In the genomic region with DNA sequence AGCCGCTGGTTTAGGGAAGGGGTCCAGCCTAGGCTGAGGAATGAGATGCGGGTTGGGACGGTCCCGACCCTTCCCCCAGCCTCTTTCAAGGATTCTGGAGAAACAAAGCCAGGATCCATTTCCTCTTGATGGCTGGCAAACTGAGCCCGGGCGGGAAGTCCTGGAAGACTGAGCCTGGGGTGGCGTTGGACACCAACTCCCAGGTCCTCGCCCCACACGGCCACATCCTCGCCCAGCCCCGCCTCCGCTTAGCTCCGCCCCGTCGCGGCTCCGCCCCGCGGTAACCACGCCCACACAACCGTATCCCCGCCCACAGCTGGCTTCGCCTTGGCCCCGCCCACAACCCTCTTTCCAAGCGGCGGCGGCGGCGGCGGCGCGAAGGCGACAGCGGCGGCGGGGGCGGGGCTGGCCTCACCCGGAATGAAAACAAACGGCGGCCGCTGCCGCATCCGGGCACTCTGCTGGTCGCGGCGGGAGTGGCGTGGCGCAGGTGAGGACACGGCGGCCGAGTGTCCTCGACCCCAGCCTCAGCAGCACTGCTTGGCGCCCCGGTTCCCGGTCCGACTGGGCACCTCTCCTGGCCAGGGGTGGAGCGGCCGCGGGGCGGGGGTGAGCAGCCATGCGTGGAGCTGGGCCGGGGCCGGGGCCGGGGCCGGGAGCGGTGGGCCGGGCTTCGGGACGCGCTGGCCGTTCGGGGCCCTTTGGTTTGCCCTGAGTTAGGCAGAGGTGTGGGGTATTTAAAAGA, we compare ENCODE assay signal across 8 cellular contexts. TPM values are rescaled to one million over a fixed set of nuclear protein-coding genes. Genes with fewer than 3 reads are reported as not detected.
DNase-seq lines count a peak whose midpoint lies in the region; ATAC-seq and TF ChIP-seq lines count a peak whose summit lies in the region.

A gene with protein sequence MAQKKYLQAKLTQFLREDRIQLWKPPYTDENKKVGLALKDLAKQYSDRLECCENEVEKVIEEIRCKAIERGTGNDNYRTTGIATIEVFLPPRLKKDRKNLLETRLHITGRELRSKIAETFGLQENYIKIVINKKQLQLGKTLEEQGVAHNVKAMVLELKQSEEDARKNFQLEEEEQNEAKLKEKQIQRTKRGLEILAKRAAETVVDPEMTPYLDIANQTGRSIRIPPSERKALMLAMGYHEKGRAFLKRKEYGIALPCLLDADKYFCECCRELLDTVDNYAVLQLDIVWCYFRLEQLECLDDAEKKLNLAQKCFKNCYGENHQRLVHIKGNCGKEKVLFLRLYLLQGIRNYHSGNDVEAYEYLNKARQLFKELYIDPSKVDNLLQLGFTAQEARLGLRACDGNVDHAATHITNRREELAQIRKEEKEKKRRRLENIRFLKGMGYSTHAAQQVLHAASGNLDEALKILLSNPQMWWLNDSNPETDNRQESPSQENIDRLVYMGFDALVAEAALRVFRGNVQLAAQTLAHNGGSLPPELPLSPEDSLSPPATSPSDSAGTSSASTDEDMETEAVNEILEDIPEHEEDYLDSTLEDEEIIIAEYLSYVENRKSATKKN (plus strand): TSS at position 456 of the 745 bp plus-strand sequence. CDS start 3,538 bp downstream, outside the sequence.

- no peaks in the 10 kb centered on the region for H3K27me3 Mint-ChIP-seq in natural killer cell treated with Interleukin-12 subunit alpha and Interleukin-12 subunit beta and Interleukin-15 and Interleukin-18, amount 100 ng/mL, for 72 hours

- peak within 1 kb of the TSS; percentile 85 for H3K4me3 Mint-ChIP-seq in natural killer cell treated with Interleukin-12 subunit alpha and Interleukin-12 subunit beta and Interleukin-15 and Interleukin-18, amount 100 ng/mL, for 72 hours

- peak within 1 kb of the TSS; percentile 61; the same call in 1 of the 2 replicates for H2AFZ ChIP-seq in Karpas-422 (ENCODE audit: low read length)

- H3K9me3 Mint-ChIP-seq in natural killer cell treated with Interleukin-12 subunit alpha and Interleukin-12 subunit beta and Interleukin-15 and Interleukin-18, amount 100 ng/mL, for 72 hours = peaks cover 3% of the 10 kb centered on the region

- H3K9me2 ChIP-seq in Karpas-422 (replicated peaks; ENCODE audit: insufficient read depth, low read length) = no peaks in the 10 kb centered on the region

- peak; percentile 49 for ATAC-seq in GM21717 (IDR thresholded peaks at IDR 0.05; ENCODE audit: unreplicated experiment)
- ATAC-seq in RWPE2 (ENCODE audit: low read depth) = peak; percentile 86
- ATAC-seq in natural killer cell treated with Interleukin-12 subunit alpha and Interleukin-12 subunit beta and Interleukin-15 and Interleukin-18, amount 100 ng/mL, for 72 hours = peak; percentile 95 to 96

- H3K79me2 ChIP-seq in Karpas-422 (ENCODE audit: low read length) = peaks cover 25% of the 10 kb centered on the region

- H3K27ac ChIP-seq in Karpas-422 (ENCODE audit: low read length) = peak within 1 kb of the TSS; percentile 46
- H3K27ac ChIP-seq in RWPE2 (ENCODE audit: poor library complexity, severe bottlenecking) = peak within 1 kb of the TSS; percentile 1

- peak within 1 kb of the TSS; percentile 81 for H3K4me3 ChIP-seq in Karpas-422 (ENCODE audit: low read length)
- H3K4me3 ChIP-seq in RWPE2 (ENCODE audit: severe bottlenecking) = peak within 1 kb of the TSS; percentile 70
- peak within 1 kb of the TSS; percentile 72 for H3K4me3 ChIP-seq in fibroblast of pulmonary artery (replicated peaks; ENCODE audit: low read depth, low read length)

- DNase-seq in DMS153 (lab: John Stamatoyannopoulos, UW) (peak; percentile 62), Karpas-422 (peak; percentile 95), RWPE2 (ENCODE audit: low spot score) (peak; percentile 86), fibroblast of pulmonary artery (ENCODE audit: low read depth) (peak; percentile 85)
- DNase-seq in activated effector memory CD4-positive, alpha-beta T cell treated with anti-CD3 and anti-CD28 coated beads, Interleukin-2, amount 50 U/mL, for 16 hours = peak; percentile 98
- peak; percentile 95 for DNase-seq in natural killer cell treated with Interleukin-12 subunit alpha and Interleukin-12 subunit beta and Interleukin-15 and Interleukin-18, amount 100 ng/mL, for 72 hours (ENCODE audit: low spot score)
- DNase-seq in stimulated activated naive CD4-positive, alpha-beta T cell treated with Interleukin-2 at 50 U/mL for 16 hours (lab: John Stamatoyannopoulos, UW) = peak; percentile 86

- TF ChIP-seq CTCF in RWPE2 (IDR thresholded peaks at IDR 0.05; ENCODE audit: poor library complexity, severe bottlenecking) (no peak), fibroblast of pulmonary artery (IDR thresholded peaks at IDR 0.05; ENCODE audit: low read length, missing control alignments) (no peak)

- H3K36me3 ChIP-seq in Karpas-422 (ENCODE audit: insufficient read depth, low read length) (peaks cover 18% of the 10 kb centered on the region; the same call in 1 of the 2 replicates), RWPE2 (ENCODE audit: low read depth) (peaks cover 23% of the 10 kb centered on the region)

- H3K4me2 ChIP-seq in Karpas-422 (ENCODE audit: low read depth, low read length, poor library complexity, severe bottlenecking) = peak within 1 kb of the TSS; percentile 94

- H3K36me3 Mint-ChIP-seq in natural killer cell treated with Interleukin-12 subunit alpha and Interleukin-12 subunit beta and Interleukin-15 and Interleukin-18, amount 100 ng/mL, for 72 hours = peaks cover 9% of the 10 kb centered on the region

- peak within 1 kb of the TSS; percentile 85 for H3K9ac ChIP-seq in Karpas-422 (ENCODE audit: low read length)

- H3K9me3 ChIP-seq in Karpas-422 (ENCODE audit: low read length) (no peaks in the 10 kb centered on the region), RWPE2 (ENCODE audit: severe bottlenecking) (no peaks in the 10 kb centered on the region)

- H3K27me3 ChIP-seq in Karpas-422 (ENCODE audit: low read length) (no peaks in the 10 kb centered on the region), RWPE2 (ENCODE audit: insufficient read depth, poor library complexity, severe bottlenecking) (no peaks in the 10 kb centered on the region)

- H3K4me1 ChIP-seq in Karpas-422 (ENCODE audit: low read length) (peaks cover 24% of the 10 kb centered on the region), RWPE2 (ENCODE audit: insufficient read depth, poor library complexity, severe bottlenecking) (no peaks in the 10 kb centered on the region)

- H3K27ac Mint-ChIP-seq in natural killer cell treated with Interleukin-12 subunit alpha and Interleukin-12 subunit beta and Interleukin-15 and Interleukin-18, amount 100 ng/mL, for 72 hours = peak within 1 kb of the TSS; percentile 59 to 97

- H3K4me1 Mint-ChIP-seq in natural killer cell treated with Interleukin-12 subunit alpha and Interleukin-12 subunit beta and Interleukin-15 and Interleukin-18, amount 100 ng/mL, for 72 hours (ENCODE audit: low read depth in 2 of 2) = peaks cover 21 to 37% of the 10 kb centered on the region in 2 donors

- no peaks in the 10 kb centered on the region for H4K20me1 ChIP-seq in Karpas-422 (ENCODE audit: insufficient read depth, low read depth, low read length)

RNA-seq across cellular contexts. Expression of the gene that starts here (rescaled TPM):
- total RNA-seq in Karpas-422 (2014; rRNA removed; shearing (Covaris generic); ENCODE audit: low replicate concordance) = 40.0 and 53.0 TPM in 2 replicates
- 10 to 100 TPM; 53.6 to 66.9 TPM for total RNA-seq in natural killer cell treated with Interleukin-12 subunit alpha and Interleukin-12 subunit beta and Interleukin-15 and Interleukin-18, amount 100 ng/mL, for 72 hours

Comparison
In these comparisons a context has a peak if more than half of its experiments do, and no peak if none do; other contexts are left out.
1. Peak in every context shown above with its lines: DNase-seq, ATAC-seq, H3K4me3 ChIP-seq and H3K27ac ChIP-seq.